Comparison of ENCODE assay signal across 22 cellular contexts in the genomic region with DNA sequence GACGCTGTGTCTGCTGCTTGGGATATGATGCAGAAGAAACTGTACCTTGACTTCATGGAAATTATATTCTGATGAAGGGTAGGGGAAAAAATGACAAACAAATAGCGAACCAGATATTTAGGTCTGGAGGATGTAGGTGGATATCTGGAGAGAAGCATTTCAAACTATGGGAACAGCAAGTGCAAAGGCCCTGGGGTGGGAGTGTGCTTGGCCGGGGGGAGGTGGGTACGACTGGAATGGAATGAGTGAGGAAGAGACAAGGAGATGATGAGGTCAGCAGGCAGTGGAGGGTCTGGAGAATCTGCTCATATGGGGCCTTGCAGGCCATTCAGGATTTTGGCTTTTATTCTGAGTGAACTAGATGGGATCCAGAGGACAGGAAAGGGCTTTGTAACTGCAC.
A peak's percentile ranks its signal among the peaks of the same experiment; 100 is the strongest.
DNase-seq lines count a peak whose midpoint lies in the region; ATAC-seq, FAIRE-seq and TF ChIP-seq lines count a peak whose summit lies in the region.
"Had no signal": no experiment of that assay in that cellular context is flagged by ENCODE, and none has a peak within 500 bp of the region (broad histone marks: within the 10 kb centered on the region; RNA-seq: fewer than 3 reads in every experiment).

No MANE protein-coding gene starts in this region.

- H3K27ac ChIP-seq in OCI-LY3 (ENCODE audit: low read length) (no peak overlapping the region), lung (ENCODE audit: low read depth in 1 of 2, low read length in 1 of 2) (no peak overlapping the region)
- H3K27ac ChIP-seq: HL-60 had no signal

- no peaks in the 10 kb centered on the region for H3K27me3 Mint-ChIP-seq in WTC11 (ENCODE audit: low read depth)
- H3K27me3 Mint-ChIP-seq in stimulated activated naive B cell treated with anti-CD40 and anti-IgM and Interleukin-4, amounts not matched to agents 10 μg/mL and 1 μg/mL and 100 μg/mL, for 72 hours, result peaks cover 25 to 36% of the 10 kb centered on the region in 2 donors

- H3K36me3 Mint-ChIP-seq in WTC11, result peaks cover 13% of the 10 kb centered on the region
- no peaks in the 10 kb centered on the region for H3K36me3 Mint-ChIP-seq in stimulated activated naive B cell treated with anti-CD40 and anti-IgM and Interleukin-4, amounts not matched to agents 10 μg/mL and 1 μg/mL and 100 μg/mL, for 72 hours
- H3K36me3 Mint-ChIP-seq: CD4-positive, CD25-positive, alpha-beta regulatory T cell; CD8-positive, alpha-beta memory T cell had no signal

- no peaks in the 10 kb centered on the region for H3K9me3 Mint-ChIP-seq in WTC11
- no peaks in the 10 kb centered on the region for H3K9me3 Mint-ChIP-seq in stimulated activated naive B cell treated with anti-CD40 and anti-IgM and Interleukin-4, amounts not matched to agents 10 μg/mL and 1 μg/mL and 100 μg/mL, for 72 hours
- H3K9me3 Mint-ChIP-seq: CD4-positive, CD25-positive, alpha-beta regulatory T cell; CD8-positive, alpha-beta memory T cell had no signal

- no peak overlapping the region for H3K4me3 Mint-ChIP-seq in WTC11
- H3K4me3 Mint-ChIP-seq in stimulated activated naive B cell treated with anti-CD40 and anti-IgM and Interleukin-4, amounts not matched to agents 10 μg/mL and 1 μg/mL and 100 μg/mL, for 72 hours, result no peak overlapping the region
- H3K4me3 Mint-ChIP-seq: CD4-positive, CD25-positive, alpha-beta regulatory T cell; CD8-positive, alpha-beta memory T cell had no signal

- DNase-seq in WTC11 (ENCODE audit: low spot score), result no peak
- DNase-seq in lung (ENCODE audit: low spot score), result peak; percentile 20
- DNase-seq in stimulated activated naive B cell treated with anti-CD40 and anti-IgM and Interleukin-4, amounts not matched to agents 10 μg/mL and 1 μg/mL and 100 μg/mL, for 72 hours, result no peak
- no peak for DNase-seq in midbrain (lab: John Stamatoyannopoulos, UW)
- DNase-seq in GM12892 (ENCODE audit: insufficient read length), result no peak
- DNase-seq: ACHN; BE2C; C1 segment of cervical spinal cord; CD4-positive, CD25-positive, alpha-beta regulatory T cell; CD8-positive, alpha-beta memory T cell; COR-L47; DMS 273 treated with DMSO at 0.1 percent for 48 hours; DMS53; DND-41; EL had no signal

- TF ChIP-seq CTCF in OCI-LY3 (IDR thresholded peaks at IDR 0.05; ENCODE audit: low read depth, low read length), result no peak
- TF ChIP-seq CTCF in WTC11 (IDR thresholded peaks at IDR 0.05), result no peak
- TF ChIP-seq CTCF in lung (IDR thresholded peaks at IDR 0.05; ENCODE audit: control extremely low read depth, extremely low read depth), result no peak

- CTCF ChIA-PET in WTC11 (lab: Charles Lee), result interaction anchor here (1.1 to 1.4 kb wide), 2 partner anchors 21 to 65 kb away, joined by 3 to 5 read pairs; partner anchors contain the start of gene TLL2

- H3K4me1 Mint-ChIP-seq in WTC11, result peaks cover 68% of the 10 kb centered on the region
- H3K4me1 Mint-ChIP-seq in stimulated activated naive B cell treated with anti-CD40 and anti-IgM and Interleukin-4, amounts not matched to agents 10 μg/mL and 1 μg/mL and 100 μg/mL, for 72 hours, result peaks cover 0 to 4% of the 10 kb centered on the region in 2 donors
- H3K4me1 Mint-ChIP-seq: CD4-positive, CD25-positive, alpha-beta regulatory T cell; CD8-positive, alpha-beta memory T cell had no signal

- ATAC-seq in WTC11, result no peak
- no peak for ATAC-seq in lung (ENCODE audit: insufficient read depth, low FRiP score)
- no peak for ATAC-seq in stimulated activated naive B cell treated with anti-CD40 and anti-IgM and Interleukin-4, amounts not matched to agents 10 μg/mL and 1 μg/mL and 100 μg/mL, for 72 hours (replicated peaks)
- no peak for ATAC-seq in GM21390 (IDR thresholded peaks at IDR 0.05; ENCODE audit: unreplicated experiment)

- WGBS in lung, 2 donors, result 66 to 68% methylated on average over 4 of the region's 4 CpGs

- H3K4me3 ChIP-seq in OCI-LY3 (ENCODE audit: low read length) (no peak overlapping the region; the same call in 1 of the 2 replicates), lung (no peak overlapping the region)
- H3K4me3 ChIP-seq: GM12878, HAP-1 had no signal

- no peak overlapping the region for H3K9ac ChIP-seq in OCI-LY3 (ENCODE audit: low read length)

- H4K20me1 ChIP-seq in OCI-LY3 (ENCODE audit: insufficient read depth, low read length), result no peaks in the 10 kb centered on the region

- H3K36me3 ChIP-seq in OCI-LY3 (replicated peaks; ENCODE audit: low read depth, low read length), result no peaks in the 10 kb centered on the region
- H3K36me3 ChIP-seq in lung (ENCODE audit: control insufficient read depth in 2 of 2, insufficient read depth in 2 of 2, low read length in 2 of 2), result no peaks in the 10 kb centered on the region
- H3K36me3 ChIP-seq: BE2C, HAP-1 had no signal

- POLR2A ChIA-PET in WTC11 (lab: Charles Lee), result no interaction called here

- H3K27me3 ChIP-seq in OCI-LY3 (ENCODE audit: low read depth, low read length), result no peaks in the 10 kb centered on the region
- H3K27me3 ChIP-seq in lung (ENCODE audit: control insufficient read depth, insufficient read depth), result no peaks in the 10 kb centered on the region
- H3K27me3 ChIP-seq: BE2C had no signal

- H3K9me3 ChIP-seq in OCI-LY3 (ENCODE audit: insufficient read depth, low read length) (no peaks in the 10 kb centered on the region), lung (ENCODE audit: control insufficient read depth in 2 of 2, insufficient read depth in 1 of 2, low read length in 1 of 2) (no peaks in the 10 kb centered on the region)
- H3K9me3 ChIP-seq: BE2C, HAP-1 had no signal

- peak overlapping the region; percentile 61 for H3K4me2 ChIP-seq in OCI-LY3 (ENCODE audit: low read length)

- peak overlapping the region; percentile 100 for H3K27ac Mint-ChIP-seq in WTC11
- peak overlapping the region; percentile 14 for H3K27ac Mint-ChIP-seq in stimulated activated naive B cell treated with anti-CD40 and anti-IgM and Interleukin-4, amounts not matched to agents 10 μg/mL and 1 μg/mL and 100 μg/mL, for 72 hours
- H3K27ac Mint-ChIP-seq: CD8-positive, alpha-beta memory T cell had no signal

- peaks cover 15% of the 10 kb centered on the region for H3K4me1 ChIP-seq in OCI-LY3 (ENCODE audit: low read length)
- H3K4me1 ChIP-seq in lung (ENCODE audit: control insufficient read depth in 2 of 2, insufficient read depth in 2 of 2, low read length in 2 of 2), result no peaks in the 10 kb centered on the region
- H3K4me1 ChIP-seq: BE2C had no signal

- no peak for FAIRE-seq in GM12892 (lab: Jason Lieb, UNC)
- FAIRE-seq: A204.1, GM12878, GM18507 had no signal

- H3K79me2 ChIP-seq in OCI-LY3 (ENCODE audit: low read length), result no peaks in the 10 kb centered on the region

- no peak overlapping the region for H2AFZ ChIP-seq in OCI-LY3 (ENCODE audit: low read depth, low read length)

- no peak for TF ChIP-seq POLR2A in GM12892 (IDR thresholded peaks at IDR 0.05; ENCODE audit: low read depth, low read length)

TF ChIP-seq in WTC11, 78 proteins besides CTCF, POLR2A, EP300 and RAD21:
- TF ChIP-seq, protein P1, sequence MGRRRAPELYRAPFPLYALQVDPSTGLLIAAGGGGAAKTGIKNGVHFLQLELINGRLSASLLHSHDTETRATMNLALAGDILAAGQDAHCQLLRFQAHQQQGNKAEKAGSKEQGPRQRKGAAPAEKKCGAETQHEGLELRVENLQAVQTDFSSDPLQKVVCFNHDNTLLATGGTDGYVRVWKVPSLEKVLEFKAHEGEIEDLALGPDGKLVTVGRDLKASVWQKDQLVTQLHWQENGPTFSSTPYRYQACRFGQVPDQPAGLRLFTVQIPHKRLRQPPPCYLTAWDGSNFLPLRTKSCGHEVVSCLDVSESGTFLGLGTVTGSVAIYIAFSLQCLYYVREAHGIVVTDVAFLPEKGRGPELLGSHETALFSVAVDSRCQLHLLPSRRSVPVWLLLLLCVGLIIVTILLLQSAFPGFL (CRISPR knock-in tag; IDR thresholded peaks at IDR 0.05; ENCODE audit: borderline replicate concordance), result no peak
- TF ChIP-seq SMAD3 (CRISPR knock-in tag; IDR thresholded peaks at IDR 0.05; ENCODE audit: borderline replicate concordance), result no peak
- TF ChIP-seq CBFB (CRISPR knock-in tag; IDR thresholded peaks at IDR 0.05; ENCODE audit: low read depth), result no peak
